In the genomic region with DNA sequence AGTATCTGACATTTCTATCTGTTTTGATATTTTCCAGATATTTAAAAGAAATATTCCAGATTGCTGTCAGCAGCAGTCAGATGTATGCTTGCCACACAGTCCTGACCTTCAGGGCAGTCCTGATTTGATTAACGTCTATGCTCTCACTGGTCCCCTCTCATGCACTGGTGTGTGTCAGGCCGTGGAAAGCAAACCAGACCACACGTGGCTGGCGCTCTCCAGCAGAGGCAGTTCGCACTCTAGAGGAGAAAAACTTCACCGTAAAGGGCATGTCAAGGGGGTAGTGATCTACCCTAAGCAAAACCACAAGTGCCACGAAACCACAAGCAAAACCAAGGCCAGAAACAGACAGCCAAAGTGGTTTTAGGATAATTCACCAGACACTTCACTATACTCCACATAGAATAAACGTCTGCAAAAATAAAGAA, we compare ENCODE assay signal across 9 cellular contexts. TPM values are rescaled to one million over a fixed set of nuclear protein-coding genes. Genes with fewer than 3 reads are reported as not detected.
DNase-seq lines count a peak whose midpoint lies in the region; ATAC-seq and TF ChIP-seq lines count a peak whose summit lies in the region.
"Had no signal": no experiment of that assay in that cellular context is flagged by ENCODE, and none has a peak within 500 bp of the region (broad histone marks: within the 10 kb centered on the region; RNA-seq: fewer than 3 reads in every experiment).

No MANE protein-coding gene starts in this region.

- DNase-seq in Right ventricle myocardium superior (no peak), cardiac septum (ENCODE audit: low spot score) (no peak), Calu3 (no peak), globus pallidus (ENCODE audit: low spot score) (no peak), retina (no peak)
- DNase-seq in activated T-cell treated with anti-CD3 and anti-CD28 coated beads, Interleukin-2, amount 50 U/mL, for 48 hours: peak; percentile 27 to 36
- peak; percentile 49 for DNase-seq in stimulated activated naive CD8-positive, alpha-beta T cell treated with anti-CD3 and anti-CD28 coated beads, Interleukin-15, Interleukin-2, amounts not matched to agents 100 U/mL and 50 U/mL, for 24 hours
- DNase-seq: NCI-H82 had no signal

- TF ChIP-seq CTCF in Calu3 (IDR thresholded peaks at IDR 0.05; ENCODE audit: unreplicated experiment): no peak

- peaks cover 11% of the 10 kb centered on the region for H3K36me3 Mint-ChIP-seq in Calu3 (ENCODE audit: insufficient read depth, unreplicated experiment)

- no peak overlapping the region for H3K27ac Mint-ChIP-seq in Calu3 (ENCODE audit: unreplicated experiment)

- CTCF ChIA-PET in Calu3 (lab: Charles Lee): no interaction called here

- ATAC-seq in Right ventricle myocardium superior (ENCODE audit: poor library complexity): peak; percentile 64
- peak; percentile 53 for ATAC-seq in HG03175 (IDR thresholded peaks at IDR 0.05; ENCODE audit: unreplicated experiment)
- peak; percentile 93 for ATAC-seq in stimulated activated naive CD8-positive, alpha-beta T cell treated with anti-CD3 and anti-CD28 coated beads, Interleukin-15, Interleukin-2, amounts not matched to agents 100 U/mL and 50 U/mL, for 24 hours

- intact Hi-C loops in Right ventricle myocardium superior (cut with DNase I): no loop called here
- intact Hi-C loops in cardiac septum (cut with DNase I): no loop called here
- intact Hi-C loops in Calu3 (cut with micrococcal nuclease; ENCODE audit: unreplicated experiment): no loop called here

- no peak overlapping the region for H3K4me3 Mint-ChIP-seq in Calu3 (ENCODE audit: low read depth, unreplicated experiment)

- H3K9me3 Mint-ChIP-seq in Calu3 (ENCODE audit: low read depth, unreplicated experiment): no peaks in the 10 kb centered on the region

- no peaks in the 10 kb centered on the region for H3K27me3 Mint-ChIP-seq in Calu3 (ENCODE audit: unreplicated experiment)

- H3K4me1 Mint-ChIP-seq in Calu3 (ENCODE audit: low read depth, unreplicated experiment): no peaks in the 10 kb centered on the region

- no TSS peak for BruUV-seq in Calu3 (replicated peaks; lab: Mats Ljungman, UMichigan)

RNA-seq across cellular contexts. Expression of a gene that starts 26.5 kb away (rescaled TPM):
- total RNA-seq in Right ventricle myocardium superior (10.5 TPM), cardiac septum (12.5 TPM), Calu3 (2022) (66.6 and 102 TPM in 2 replicates)

Comparison
In these comparisons a context has a peak if more than half of its experiments do, and no peak if none do; other contexts are left out.
1. DNase-seq: peak in activated T-cell treated with anti-CD3 and anti-CD28 coated beads, Interleukin-2, amount 50 U/mL, for 48 hours (2 of 2) and stimulated activated naive CD8-positive, alpha-beta T cell treated with anti-CD3 and anti-CD28 coated beads, Interleukin-15, Interleukin-2, amounts not matched to agents 100 U/mL and 50 U/mL, for 24 hours (single experiment); none in Right ventricle myocardium superior (single experiment), cardiac septum (single experiment), Calu3 (single experiment), globus pallidus (single experiment) and retina (single experiment).
2. Peak in every context shown above with its lines, with median percentiles within 50 percentile points of each other: ATAC-seq.